14 cellular contexts compared by ENCODE assay signal in the genomic region with DNA sequence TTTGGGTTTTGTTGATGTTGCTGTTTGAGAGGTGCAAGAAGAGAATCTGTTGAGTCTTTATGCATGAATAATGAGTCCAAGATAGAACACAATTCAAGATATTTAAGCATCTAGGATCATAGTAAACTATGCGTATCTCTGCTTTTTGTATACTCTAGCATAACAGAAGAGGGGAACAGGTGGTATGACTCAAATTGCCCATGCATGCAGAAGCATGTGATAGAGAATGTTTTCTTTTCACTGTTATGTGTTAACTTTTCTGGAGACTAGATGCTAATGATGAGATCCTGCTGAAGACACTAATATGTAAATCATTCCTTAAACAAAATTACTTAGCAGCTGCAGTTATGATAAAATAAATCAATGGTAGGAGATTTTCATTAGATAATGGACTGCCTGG.
DNase-seq lines count a peak whose midpoint lies in the region; ATAC-seq and TF ChIP-seq lines count a peak whose summit lies in the region.
"Had no signal": no experiment of that assay in that cellular context is flagged by ENCODE, and none has a peak within 500 bp of the region (broad histone marks: within the 10 kb centered on the region; RNA-seq: fewer than 3 reads in every experiment).

No MANE protein-coding gene starts in this region.

- TF ChIP-seq CTCF in Peyer's patch (IDR thresholded peaks at IDR 0.05), result no peak

- H3K9me3 ChIP-seq in Peyer's patch, result no peaks in the 10 kb centered on the region
- H3K9me3 ChIP-seq: body of pancreas, left lung, thyroid gland had no signal

- no peak for DNase-seq in iPS-NIHi7 (ENCODE audit: extremely low spot score)
- DNase-seq in activated CD4-positive, CD25-positive, alpha-beta regulatory T cell treated with anti-CD3 and anti-CD28 coated beads, Interleukin-2, amount 50 U/mL, for 72 hours, result no peak
- no peak for DNase-seq in NK-92 (lab: John Stamatoyannopoulos, UW; ENCODE audit: unreplicated experiment)
- DNase-seq in Peyer's patch, result no peak
- DNase-seq: activated CD4-positive, alpha-beta T cell treated with anti-CD3 and anti-CD28 coated beads, Interleukin-2, amount 50 U/mL, for 48 hours; activated gamma-delta T cell; body of pancreas; CD8-positive, alpha-beta T cell; left lung; thyroid gland had no signal

- no peaks in the 10 kb centered on the region for H3K4me1 ChIP-seq in Peyer's patch
- H3K4me1 ChIP-seq: left lung, thyroid gland had no signal

- ATAC-seq in GM19351 (IDR thresholded peaks at IDR 0.05; ENCODE audit: unreplicated experiment) (peak; percentile 37), HG02678 (IDR thresholded peaks at IDR 0.05; ENCODE audit: unreplicated experiment) (peak; percentile 48), HG03469 (IDR thresholded peaks at IDR 0.05; ENCODE audit: unreplicated experiment) (peak; percentile 34)
- ATAC-seq: body of pancreas; CD8-positive, alpha-beta T cell; left lung had no signal

- H3K27me3 ChIP-seq in Peyer's patch, result no peaks in the 10 kb centered on the region
- H3K27me3 ChIP-seq: body of pancreas, left lung, thyroid gland had no signal

- H3K36me3 ChIP-seq in Peyer's patch, result no peaks in the 10 kb centered on the region
- H3K36me3 ChIP-seq: left lung, thyroid gland had no signal

- TF ChIP-seq POLR2A in Peyer's patch (IDR thresholded peaks at IDR 0.05), result no peak

- H3K27ac ChIP-seq in Peyer's patch, result no peak overlapping the region
- H3K27ac ChIP-seq: body of pancreas, HL-60, left lung, thyroid gland had no signal

- H3K4me3 ChIP-seq in Peyer's patch, result no peak overlapping the region
- H3K4me3 ChIP-seq: body of pancreas, left lung, thyroid gland had no signal
